1 cellular context compared by ENCODE assay signal in genomic region chr16:29290631-29291247, GRCh38.
A peak's percentile ranks its signal among the peaks of the same experiment; 100 is the strongest.
TF ChIP-seq lines count a peak whose summit lies in the region.

No MANE protein-coding gene starts in this region.

TF ChIP-seq in K562, 482 proteins besides CTCF, POLR2A, EP300 and RAD21 (continued from another document and continues in another):
- TF ChIP-seq CHD7 (IDR thresholded peaks at IDR 0.05; ENCODE audit: low read depth, low read length), result no peak
- no peak for TF ChIP-seq ETV5 (CRISPR knock-in tag; IDR thresholded peaks at IDR 0.05; ENCODE audit: low read depth)
- peak; percentile 84; the same call in 1 of the 2 replicates for TF ChIP-seq MTA3 (IDR thresholded peaks at IDR 0.05; ENCODE audit: borderline replicate concordance)
- TF ChIP-seq ZNF699 (CRISPR knock-in tag; IDR thresholded peaks at IDR 0.05; ENCODE audit: insufficient replicate concordance), result no peak
- TF ChIP-seq ZNF586 (CRISPR knock-in tag; conservative IDR thresholded peaks at IDR 0.05), result no peak
- no peak for TF ChIP-seq STAT5A (IDR thresholded peaks at IDR 0.05; ENCODE audit: borderline replicate concordance, low read length)
- peak in 1 of 2 experiments; percentile 66; a peak in 1 of 4 replicates for TF ChIP-seq SRF (CRISPR knock-in tag; IDR thresholded peaks at IDR 0.05)
- no peak for TF ChIP-seq BRCA1 (IDR thresholded peaks at IDR 0.05)
- TF ChIP-seq BRCA1 (CRISPR knock-in tag; IDR thresholded peaks at IDR 0.05), result no peak
- no peak for TF ChIP-seq ZNF740 (CRISPR knock-in tag; IDR thresholded peaks at IDR 0.05)
- no peak for TF ChIP-seq ZNF740 (tag; IDR thresholded peaks at IDR 0.05)
- no peak for TF ChIP-seq ZBTB26 (CRISPR knock-in tag; IDR thresholded peaks at IDR 0.05)
- TF ChIP-seq RBM34 (IDR thresholded peaks at IDR 0.05; ENCODE audit: borderline replicate concordance, insufficient read depth, low read length), result no peak
- peak; percentile 88 for TF ChIP-seq LEF1 (IDR thresholded peaks at IDR 0.05)
- TF ChIP-seq STAT5B (CRISPR knock-in tag; IDR thresholded peaks at IDR 0.05), result no peak
- no peak for TF ChIP-seq NELFE (IDR thresholded peaks at IDR 0.05; ENCODE audit: insufficient read depth, insufficient read length)
- TF ChIP-seq GTF2E2 (tag; IDR thresholded peaks at IDR 0.05), result no peak
- no peak for TF ChIP-seq HMBOX1 (IDR thresholded peaks at IDR 0.05)
- TF ChIP-seq ESRRB (CRISPR knock-in tag; IDR thresholded peaks at IDR 0.05; ENCODE audit: borderline replicate concordance), result no peak
- no peak for TF ChIP-seq MECOM (CRISPR knock-in tag; IDR thresholded peaks at IDR 0.05)
- no peak for TF ChIP-seq PYGO2 (tag; IDR thresholded peaks at IDR 0.05)
- peak; percentile 69 for TF ChIP-seq NEUROD1 (IDR thresholded peaks at IDR 0.05; ENCODE audit: borderline replicate concordance, low read depth, low read length, partially characterized antibody)
- peak; percentile 38; the same call in 1 of the 2 replicates for TF ChIP-seq CREB1 (IDR thresholded peaks at IDR 0.05)
- TF ChIP-seq CREB1 (CRISPR knock-in tag; IDR thresholded peaks at IDR 0.05), result peak; percentile 48; the same call in 1 of the 2 replicates
- no peak for TF ChIP-seq HMG20B (CRISPR knock-in tag; IDR thresholded peaks at IDR 0.05)
- TF ChIP-seq RHOXF2B (CRISPR knock-in tag; conservative IDR thresholded peaks at IDR 0.05), result no peak
- no peak for TF ChIP-seq ZNF239 (CRISPR knock-in tag; IDR thresholded peaks at IDR 0.05)
- no peak for TF ChIP-seq ZNF124 (CRISPR knock-in tag; IDR thresholded peaks at IDR 0.05)
- TF ChIP-seq HDAC8 (tag; IDR thresholded peaks at IDR 0.05), result no peak
- peak; percentile 68 for TF ChIP-seq POLR2G (IDR thresholded peaks at IDR 0.05; ENCODE audit: low read depth, low read length)
- peak; percentile 61 for TF ChIP-seq EP400 (IDR thresholded peaks at IDR 0.05)
- TF ChIP-seq SIN3A (IDR thresholded peaks at IDR 0.05; ENCODE audit: borderline replicate concordance in 2 of 2, control insufficient read depth in 1 of 2, low read depth in 2 of 2, low read length in 2 of 2), result peak; percentile 27 to 76; a peak in 1 of 4 replicates
- no peak for TF ChIP-seq BMI1 (IDR thresholded peaks at IDR 0.05; ENCODE audit: low read length)
- no peak for TF ChIP-seq HDGF (IDR thresholded peaks at IDR 0.05)
- peak; percentile 73; the same call in 1 of the 2 replicates for TF ChIP-seq KLF6 (CRISPR knock-in tag; IDR thresholded peaks at IDR 0.05; ENCODE audit: borderline replicate concordance)
- TF ChIP-seq SMC3 (conservative IDR thresholded peaks at IDR 0.05; ENCODE audit: insufficient read depth, low read depth, low read length), result no peak
- no peak for TF ChIP-seq FOXP4 (CRISPR knock-in tag; IDR thresholded peaks at IDR 0.05; ENCODE audit: borderline replicate concordance)
- no peak for TF ChIP-seq MCM2 (IDR thresholded peaks at IDR 0.05; ENCODE audit: low read depth)
- TF ChIP-seq ZNF253 (CRISPR knock-in tag; conservative IDR thresholded peaks at IDR 0.05), result no peak
- no peak; the same call in 1 of the 2 replicates for TF ChIP-seq ZNF644 (tag; IDR thresholded peaks at IDR 0.05; ENCODE audit: low read depth)
- no peak for TF ChIP-seq CREB5 (CRISPR knock-in tag; IDR thresholded peaks at IDR 0.05)
- TF ChIP-seq SIRT6 (IDR thresholded peaks at IDR 0.05; ENCODE audit: low read depth, low read length), result no peak
- TF ChIP-seq RFX7 (CRISPR knock-in tag; IDR thresholded peaks at IDR 0.05), result no peak
